In the genomic region with DNA sequence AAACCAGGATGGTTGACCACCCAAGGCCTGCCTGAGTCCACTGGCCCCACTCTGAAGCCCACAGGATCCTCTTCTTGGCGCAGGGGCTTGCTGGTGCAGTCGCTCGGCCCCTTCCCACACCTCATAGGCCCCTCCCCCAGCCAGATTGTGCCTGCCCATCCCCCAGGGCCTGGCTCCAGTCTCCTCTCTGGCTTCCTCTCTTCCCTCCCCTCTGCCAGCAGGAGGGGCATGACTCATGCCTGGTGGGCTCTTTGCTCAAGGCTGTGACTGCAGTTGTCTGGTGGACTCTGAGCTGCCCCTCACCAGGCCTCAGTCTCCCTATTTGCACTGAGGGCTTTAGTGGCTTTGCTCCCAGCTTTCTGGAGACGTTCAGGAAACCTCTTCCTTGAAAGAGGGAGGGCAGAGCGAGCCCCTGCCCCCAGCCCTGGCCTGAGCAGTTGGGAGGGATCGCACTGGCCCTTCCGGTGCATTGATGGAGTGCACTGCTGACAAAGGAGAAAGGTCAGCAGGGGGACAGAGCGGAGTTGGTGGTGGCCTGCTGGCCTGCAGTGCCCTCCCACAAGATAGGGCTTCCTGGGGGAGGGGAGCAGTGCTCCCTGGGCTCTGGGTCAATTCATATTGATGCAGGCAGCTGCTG, we compare ENCODE assay signal across 12 cellular contexts.
DNase-seq lines count a peak whose midpoint lies in the region; ATAC-seq and TF ChIP-seq lines count a peak whose summit lies in the region.
"Had no signal": no experiment of that assay in that cellular context is flagged by ENCODE, and none has a peak within 500 bp of the region (broad histone marks: within the 10 kb centered on the region; RNA-seq: fewer than 3 reads in every experiment).

No MANE protein-coding gene starts in this region.

- TF ChIP-seq POLR2A in uterus (IDR thresholded peaks at IDR 0.05) = no peak

- intact Hi-C loops in Right ventricle myocardium superior (cut with DNase I) (no loop called here), uterus (cut with DNase I; ENCODE audit: low total_unique reads) (no loop called here), Calu3 (cut with micrococcal nuclease; ENCODE audit: unreplicated experiment) (loop anchor here (5.0 kb wide), 1 partner anchor 47 kb away; no protein-coding TSS in a partner anchor)
- intact Hi-C loops in CD4-positive, alpha-beta memory T cell (cut with micrococcal nuclease) = no loop called here

- no peaks in the 10 kb centered on the region for H3K9me3 ChIP-seq in cardiac muscle cell (ENCODE audit: low read depth)
- no peaks in the 10 kb centered on the region for H3K9me3 ChIP-seq in uterus
- no peaks in the 10 kb centered on the region for H3K9me3 ChIP-seq in CD4-positive, alpha-beta memory T cell (ENCODE audit: control insufficient read depth in 1 of 2, low read length in 2 of 2)
- H3K9me3 ChIP-seq: pancreas, suprapubic skin had no signal

- H3K27me3 Mint-ChIP-seq in T-cell = no peaks in the 10 kb centered on the region
- no peaks in the 10 kb centered on the region for H3K27me3 Mint-ChIP-seq in CD4-positive, alpha-beta memory T cell
- no peaks in the 10 kb centered on the region for H3K27me3 Mint-ChIP-seq in Calu3 (ENCODE audit: unreplicated experiment)

- H3K4me1 ChIP-seq in cardiac muscle cell (ENCODE audit: low read depth) (peaks cover 77% of the 10 kb centered on the region), uterus (peaks cover 26 to 34% of the 10 kb centered on the region in 2 donors)
- no peaks in the 10 kb centered on the region for H3K4me1 ChIP-seq in CD4-positive, alpha-beta memory T cell (ENCODE audit: insufficient read depth, low read length)

- H3K36me3 Mint-ChIP-seq in T-cell (peaks cover 3% of the 10 kb centered on the region), Calu3 (ENCODE audit: insufficient read depth, unreplicated experiment) (peaks cover 5% of the 10 kb centered on the region)
- H3K36me3 Mint-ChIP-seq in CD4-positive, alpha-beta memory T cell = peaks cover 0 to 16% of the 10 kb centered on the region in 2 donors

- peak overlapping the region; percentile 99 for H3K27ac ChIP-seq in cardiac muscle cell
- H3K27ac ChIP-seq in uterus = peak overlapping the region; percentile 51 to 65
- H3K27ac ChIP-seq in CD4-positive, alpha-beta memory T cell (ENCODE audit: low read depth, low read length) = no peak overlapping the region
- H3K27ac ChIP-seq: pancreas, suprapubic skin had no signal

- TF ChIP-seq CTCF in cardiac muscle cell (IDR thresholded peaks at IDR 0.05; ENCODE audit: low read depth, low read length) (no peak), kidney epithelial cell (IDR thresholded peaks at IDR 0.05; ENCODE audit: insufficient read depth, low read length, poor library complexity, severe bottlenecking) (peak; percentile 15), uterus (IDR thresholded peaks at IDR 0.05) (peak in 1 of 4 experiments; percentile 12), Calu3 (IDR thresholded peaks at IDR 0.05; ENCODE audit: unreplicated experiment) (no peak)

- no peaks in the 10 kb centered on the region for H3K9me3 Mint-ChIP-seq in T-cell
- H3K9me3 Mint-ChIP-seq in CD4-positive, alpha-beta memory T cell = no peaks in the 10 kb centered on the region
- H3K9me3 Mint-ChIP-seq in Calu3 (ENCODE audit: low read depth, unreplicated experiment) = no peaks in the 10 kb centered on the region

- H3K4me3 ChIP-seq in cardiac muscle cell (no peak overlapping the region), kidney epithelial cell (ENCODE audit: low read depth, low read length) (no peak overlapping the region), uterus (no peak overlapping the region)
- no peak overlapping the region for H3K4me3 ChIP-seq in CD4-positive, alpha-beta memory T cell (ENCODE audit: low read length in 2 of 2)
- H3K4me3 ChIP-seq: pancreas, suprapubic skin had no signal

- H3K27me3 ChIP-seq in cardiac muscle cell (no peaks in the 10 kb centered on the region), kidney epithelial cell (ENCODE audit: control insufficient read depth, insufficient read depth, low read length) (no peaks in the 10 kb centered on the region), uterus (no peaks in the 10 kb centered on the region)
- no peaks in the 10 kb centered on the region for H3K27me3 ChIP-seq in CD4-positive, alpha-beta memory T cell (ENCODE audit: insufficient read depth, low read length)
- H3K27me3 ChIP-seq: pancreas, suprapubic skin had no signal

- H3K4me3 Mint-ChIP-seq in T-cell (no peak overlapping the region), Calu3 (ENCODE audit: low read depth, unreplicated experiment) (no peak overlapping the region)
- no peak overlapping the region for H3K4me3 Mint-ChIP-seq in CD4-positive, alpha-beta memory T cell
- H3K4me3 Mint-ChIP-seq: B cell had no signal

- H3K36me3 ChIP-seq in cardiac muscle cell (peaks cover 9% of the 10 kb centered on the region), kidney epithelial cell (ENCODE audit: control insufficient read depth, insufficient read depth, low read length) (no peaks in the 10 kb centered on the region), uterus (no peaks in the 10 kb centered on the region)
- H3K36me3 ChIP-seq in CD4-positive, alpha-beta memory T cell (ENCODE audit: insufficient read depth, low read length) = peaks cover 3% of the 10 kb centered on the region

- no peak overlapping the region for H3K27ac Mint-ChIP-seq in T-cell
- H3K27ac Mint-ChIP-seq in CD4-positive, alpha-beta memory T cell = peak overlapping the region in 1 of 7 donors; percentile 22
- no peak overlapping the region for H3K27ac Mint-ChIP-seq in Calu3 (ENCODE audit: unreplicated experiment)
- H3K27ac Mint-ChIP-seq: B cell had no signal

- POLR2A ChIA-PET in T-cell (lab: Charles Lee) = no interaction called here
- POLR2A ChIA-PET in CD4-positive, alpha-beta memory T cell (lab: Charles Lee; ENCODE audit: partially characterized antibody) = no interaction called here

- CTCF ChIA-PET in T-cell (lab: Charles Lee) = no interaction called here
- CTCF ChIA-PET in CD4-positive, alpha-beta memory T cell (lab: Charles Lee; ENCODE audit: partially characterized antibody) = interaction anchor here (1.0 kb wide), 1 partner anchor 17 kb away, joined by 3 read pairs; no protein-coding TSS in a partner anchor
- CTCF ChIA-PET in Calu3 (lab: Charles Lee) = interaction anchor here (0.6 to 1.3 kb wide), 3 partner anchors 28 to 73 kb away, joined by 3 read pairs; no protein-coding TSS in a partner anchor

- peak; percentile 59 to 73 for DNase-seq in cardiac muscle cell (ENCODE audit: low read depth in 1 of 2, low spot score in 1 of 2)
- no peak for DNase-seq in Right ventricle myocardium superior
- DNase-seq in amniotic epithelial cell (ENCODE audit: low read depth) = peak; percentile 65
- DNase-seq in kidney epithelial cell (ENCODE audit: low read depth) = no peak
- peak in 1 of 2 donors; percentile 55 for DNase-seq in uterus
- DNase-seq in T-cell = no peak
- no peak for DNase-seq in CD4-positive, alpha-beta memory T cell
- DNase-seq in Calu3 = no peak
- DNase-seq: cerebellar nuclear complex, pancreas had no signal

- ATAC-seq in Right ventricle myocardium superior (ENCODE audit: poor library complexity) = no peak
- no peak for ATAC-seq in T-cell (replicated peaks in 1 of 4)
- ATAC-seq: pancreas had no signal

- H3K4me1 Mint-ChIP-seq in T-cell = peaks cover 19 to 28% (median 26%) of the 10 kb centered on the region in 3 donors
- H3K4me1 Mint-ChIP-seq in CD4-positive, alpha-beta memory T cell = peaks cover 7 to 23% (median 11%) of the 10 kb centered on the region in 4 donors
- peaks cover 42% of the 10 kb centered on the region for H3K4me1 Mint-ChIP-seq in Calu3 (ENCODE audit: low read depth, unreplicated experiment)

- BruUV-seq in Calu3 (replicated peaks; lab: Mats Ljungman, UMichigan) = no TSS peak

Comparison
In these comparisons a context has a peak if more than half of its experiments do, and no peak if none do; other contexts are left out.
1. DNase-seq: peak in cardiac muscle cell (2 of 2) and amniotic epithelial cell (single experiment); none in Right ventricle myocardium superior (single experiment), kidney epithelial cell (single experiment), T-cell (0 of 34), CD4-positive, alpha-beta memory T cell (0 of 5) and Calu3 (single experiment).
2. CTCF ChIA-PET loops: an anchor here in CD4-positive, alpha-beta memory T cell (1.0 kb wide) and Calu3 (0.6 to 1.3 kb wide); none called in T-cell.